In the genomic region with DNA sequence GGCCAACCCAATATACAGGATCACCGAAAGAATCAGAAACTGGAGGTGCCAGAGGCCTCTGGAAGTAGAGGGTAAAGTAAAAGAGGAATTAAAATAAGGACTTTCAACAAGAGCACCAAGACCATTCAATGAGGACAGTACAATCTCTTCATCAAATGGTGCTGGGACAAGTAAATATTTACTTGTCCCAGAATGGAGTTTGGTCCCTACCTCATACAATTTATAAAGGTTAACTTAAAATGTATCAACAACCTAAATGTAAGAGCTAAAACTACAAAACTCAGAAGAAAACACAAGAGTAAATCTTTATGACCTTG, we compare ENCODE assay signal across 1 cellular context.
TF ChIP-seq lines count a peak whose summit lies in the region.

No MANE protein-coding gene starts in this region.

TF ChIP-seq in HepG2, 621 proteins besides CTCF, POLR2A, EP300 and RAD21 (continued from another document and continues in another):
- TF ChIP-seq, protein P1, sequence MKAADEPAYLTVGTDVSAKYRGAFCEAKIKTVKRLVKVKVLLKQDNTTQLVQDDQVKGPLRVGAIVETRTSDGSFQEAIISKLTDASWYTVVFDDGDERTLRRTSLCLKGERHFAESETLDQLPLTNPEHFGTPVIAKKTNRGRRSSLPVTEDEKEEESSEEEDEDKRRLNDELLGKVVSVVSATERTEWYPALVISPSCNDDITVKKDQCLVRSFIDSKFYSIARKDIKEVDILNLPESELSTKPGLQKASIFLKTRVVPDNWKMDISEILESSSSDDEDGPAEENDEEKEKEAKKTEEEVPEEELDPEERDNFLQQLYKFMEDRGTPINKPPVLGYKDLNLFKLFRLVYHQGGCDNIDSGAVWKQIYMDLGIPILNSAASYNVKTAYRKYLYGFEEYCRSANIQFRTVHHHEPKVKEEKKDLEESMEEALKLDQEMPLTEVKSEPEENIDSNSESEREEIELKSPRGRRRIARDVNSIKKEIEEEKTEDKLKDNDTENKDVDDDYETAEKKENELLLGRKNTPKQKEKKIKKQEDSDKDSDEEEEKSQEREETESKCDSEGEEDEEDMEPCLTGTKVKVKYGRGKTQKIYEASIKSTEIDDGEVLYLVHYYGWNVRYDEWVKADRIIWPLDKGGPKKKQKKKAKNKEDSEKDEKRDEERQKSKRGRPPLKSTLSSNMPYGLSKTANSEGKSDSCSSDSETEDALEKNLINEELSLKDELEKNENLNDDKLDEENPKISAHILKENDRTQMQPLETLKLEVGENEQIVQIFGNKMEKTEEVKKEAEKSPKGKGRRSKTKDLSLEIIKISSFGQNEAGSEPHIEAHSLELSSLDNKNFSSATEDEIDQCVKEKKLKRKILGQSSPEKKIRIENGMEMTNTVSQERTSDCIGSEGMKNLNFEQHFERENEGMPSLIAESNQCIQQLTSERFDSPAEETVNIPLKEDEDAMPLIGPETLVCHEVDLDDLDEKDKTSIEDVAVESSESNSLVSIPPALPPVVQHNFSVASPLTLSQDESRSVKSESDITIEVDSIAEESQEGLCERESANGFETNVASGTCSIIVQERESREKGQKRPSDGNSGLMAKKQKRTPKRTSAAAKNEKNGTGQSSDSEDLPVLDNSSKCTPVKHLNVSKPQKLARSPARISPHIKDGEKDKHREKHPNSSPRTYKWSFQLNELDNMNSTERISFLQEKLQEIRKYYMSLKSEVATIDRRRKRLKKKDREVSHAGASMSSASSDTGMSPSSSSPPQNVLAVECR (CRISPR knock-in tag; IDR thresholded peaks at IDR 0.05; ENCODE audit: borderline replicate concordance): no peak
- TF ChIP-seq ZNF253 (CRISPR knock-in tag; IDR thresholded peaks at IDR 0.05; ENCODE audit: borderline replicate concordance) (no peak), ZNF326 (CRISPR knock-in tag; IDR thresholded peaks at IDR 0.05; ENCODE audit: borderline replicate concordance) (no peak), KAT7 (CRISPR knock-in tag; IDR thresholded peaks at IDR 0.05; ENCODE audit: borderline replicate concordance) (no peak), KLF11 (CRISPR knock-in tag; IDR thresholded peaks at IDR 0.05) (0 out of 2 replicates have a peak, but pooled peaks have one; percentile 47), ZEB1 (IDR thresholded peaks at IDR 0.05; ENCODE audit: insufficient replicate concordance, low read depth) (no peak), ZNF792 (CRISPR knock-in tag; IDR thresholded peaks at IDR 0.05) (no peak), ARHGAP35 (CRISPR knock-in tag; IDR thresholded peaks at IDR 0.05; ENCODE audit: borderline replicate concordance) (no peak), NR2F1 (CRISPR knock-in tag; IDR thresholded peaks at IDR 0.05) (no peak), PRDM4 (CRISPR knock-in tag; IDR thresholded peaks at IDR 0.05; ENCODE audit: borderline replicate concordance) (no peak), XBP1 (CRISPR knock-in tag; IDR thresholded peaks at IDR 0.05) (no peak), ZNF777 (CRISPR knock-in tag; IDR thresholded peaks at IDR 0.05) (no peak), HES4 (CRISPR knock-in tag; IDR thresholded peaks at IDR 0.05; ENCODE audit: borderline replicate concordance) (no peak), ZZZ3 (CRISPR knock-in tag; IDR thresholded peaks at IDR 0.05; ENCODE audit: borderline replicate concordance) (no peak), AKAP8 (CRISPR knock-in tag; IDR thresholded peaks at IDR 0.05) (no peak), HOXA7 (CRISPR knock-in tag; IDR thresholded peaks at IDR 0.05) (no peak), ZNF703 (CRISPR knock-in tag; IDR thresholded peaks at IDR 0.05; ENCODE audit: borderline replicate concordance) (no peak), ELK4 (CRISPR knock-in tag; IDR thresholded peaks at IDR 0.05; ENCODE audit: borderline replicate concordance) (no peak), ZKSCAN5 (CRISPR knock-in tag; IDR thresholded peaks at IDR 0.05) (no peak), ZNF772 (CRISPR knock-in tag; IDR thresholded peaks at IDR 0.05) (no peak), ZFAT (CRISPR knock-in tag; conservative IDR thresholded peaks at IDR 0.05) (no peak), STAG1 (CRISPR knock-in tag; IDR thresholded peaks at IDR 0.05) (no peak), PCBP1 (IDR thresholded peaks at IDR 0.05; ENCODE audit: borderline replicate concordance, low read depth, low read length) (no peak), ZMYM4 (CRISPR knock-in tag; IDR thresholded peaks at IDR 0.05) (no peak), MED13 (CRISPR knock-in tag; IDR thresholded peaks at IDR 0.05) (no peak), NR3C1 (CRISPR knock-in tag; IDR thresholded peaks at IDR 0.05) (no peak), RBM39 (IDR thresholded peaks at IDR 0.05; ENCODE audit: low read depth, low read length, poor library complexity, severe bottlenecking) (no peak), TGIF2 (CRISPR knock-in tag; IDR thresholded peaks at IDR 0.05) (no peak), ZNF788 (CRISPR knock-in tag; IDR thresholded peaks at IDR 0.05; ENCODE audit: borderline replicate concordance) (no peak), ZNF10 (CRISPR knock-in tag; IDR thresholded peaks at IDR 0.05; ENCODE audit: borderline replicate concordance, low read depth) (no peak)
- TF ChIP-seq, protein P2, sequence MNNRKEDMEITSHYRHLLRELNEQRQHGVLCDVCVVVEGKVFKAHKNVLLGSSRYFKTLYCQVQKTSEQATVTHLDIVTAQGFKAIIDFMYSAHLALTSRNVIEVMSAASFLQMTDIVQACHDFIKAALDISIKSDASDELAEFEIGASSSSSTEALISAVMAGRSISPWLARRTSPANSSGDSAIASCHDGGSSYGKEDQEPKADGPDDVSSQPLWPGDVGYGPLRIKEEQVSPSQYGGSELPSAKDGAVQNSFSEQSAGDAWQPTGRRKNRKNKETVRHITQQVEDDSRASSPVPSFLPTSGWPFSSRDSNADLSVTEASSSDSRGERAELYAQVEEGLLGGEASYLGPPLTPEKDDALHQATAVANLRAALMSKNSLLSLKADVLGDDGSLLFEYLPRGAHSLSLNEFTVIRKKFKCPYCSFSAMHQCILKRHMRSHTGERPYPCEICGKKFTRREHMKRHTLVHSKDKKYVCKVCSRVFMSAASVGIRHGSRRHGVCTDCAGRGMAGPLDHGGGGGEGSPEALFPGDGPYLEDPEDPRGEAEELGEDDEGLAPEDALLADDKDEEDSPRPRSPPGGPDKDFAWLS (CRISPR knock-in tag; IDR thresholded peaks at IDR 0.05; ENCODE audit: borderline replicate concordance): no peak
- TF ChIP-seq, protein P3, sequence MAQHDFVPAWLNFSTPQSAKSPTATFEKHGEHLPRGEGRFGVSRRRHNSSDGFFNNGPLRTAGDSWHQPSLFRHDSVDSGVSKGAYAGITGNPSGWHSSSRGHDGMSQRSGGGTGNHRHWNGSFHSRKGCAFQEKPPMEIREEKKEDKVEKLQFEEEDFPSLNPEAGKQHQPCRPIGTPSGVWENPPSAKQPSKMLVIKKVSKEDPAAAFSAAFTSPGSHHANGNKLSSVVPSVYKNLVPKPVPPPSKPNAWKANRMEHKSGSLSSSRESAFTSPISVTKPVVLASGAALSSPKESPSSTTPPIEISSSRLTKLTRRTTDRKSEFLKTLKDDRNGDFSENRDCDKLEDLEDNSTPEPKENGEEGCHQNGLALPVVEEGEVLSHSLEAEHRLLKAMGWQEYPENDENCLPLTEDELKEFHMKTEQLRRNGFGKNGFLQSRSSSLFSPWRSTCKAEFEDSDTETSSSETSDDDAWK (CRISPR knock-in tag; IDR thresholded peaks at IDR 0.05): no peak
- TF ChIP-seq, protein P4, sequence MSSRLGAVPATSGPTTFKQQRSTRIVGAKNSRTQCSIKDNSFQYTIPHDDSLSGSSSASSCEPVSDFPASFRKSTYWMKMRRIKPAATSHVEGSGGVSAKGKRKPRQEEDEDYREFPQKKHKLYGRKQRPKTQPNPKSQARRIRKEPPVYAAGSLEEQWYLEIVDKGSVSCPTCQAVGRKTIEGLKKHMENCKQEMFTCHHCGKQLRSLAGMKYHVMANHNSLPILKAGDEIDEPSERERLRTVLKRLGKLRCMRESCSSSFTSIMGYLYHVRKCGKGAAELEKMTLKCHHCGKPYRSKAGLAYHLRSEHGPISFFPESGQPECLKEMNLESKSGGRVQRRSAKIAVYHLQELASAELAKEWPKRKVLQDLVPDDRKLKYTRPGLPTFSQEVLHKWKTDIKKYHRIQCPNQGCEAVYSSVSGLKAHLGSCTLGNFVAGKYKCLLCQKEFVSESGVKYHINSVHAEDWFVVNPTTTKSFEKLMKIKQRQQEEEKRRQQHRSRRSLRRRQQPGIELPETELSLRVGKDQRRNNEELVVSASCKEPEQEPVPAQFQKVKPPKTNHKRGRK (CRISPR knock-in tag; IDR thresholded peaks at IDR 0.05): no peak
- TF ChIP-seq, protein P5, sequence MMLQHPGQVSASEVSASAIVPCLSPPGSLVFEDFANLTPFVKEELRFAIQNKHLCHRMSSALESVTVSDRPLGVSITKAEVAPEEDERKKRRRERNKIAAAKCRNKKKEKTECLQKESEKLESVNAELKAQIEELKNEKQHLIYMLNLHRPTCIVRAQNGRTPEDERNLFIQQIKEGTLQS (CRISPR knock-in tag; IDR thresholded peaks at IDR 0.05): no peak
- TF ChIP-seq, protein P6, sequence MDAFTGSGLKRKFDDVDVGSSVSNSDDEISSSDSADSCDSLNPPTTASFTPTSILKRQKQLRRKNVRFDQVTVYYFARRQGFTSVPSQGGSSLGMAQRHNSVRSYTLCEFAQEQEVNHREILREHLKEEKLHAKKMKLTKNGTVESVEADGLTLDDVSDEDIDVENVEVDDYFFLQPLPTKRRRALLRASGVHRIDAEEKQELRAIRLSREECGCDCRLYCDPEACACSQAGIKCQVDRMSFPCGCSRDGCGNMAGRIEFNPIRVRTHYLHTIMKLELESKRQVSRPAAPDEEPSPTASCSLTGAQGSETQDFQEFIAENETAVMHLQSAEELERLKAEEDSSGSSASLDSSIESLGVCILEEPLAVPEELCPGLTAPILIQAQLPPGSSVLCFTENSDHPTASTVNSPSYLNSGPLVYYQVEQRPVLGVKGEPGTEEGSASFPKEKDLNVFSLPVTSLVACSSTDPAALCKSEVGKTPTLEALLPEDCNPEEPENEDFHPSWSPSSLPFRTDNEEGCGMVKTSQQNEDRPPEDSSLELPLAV (CRISPR knock-in tag; conservative IDR thresholded peaks at IDR 0.05; ENCODE audit: low read depth): no peak
